ENCODE assay signal across 30 cellular contexts in the genomic region with DNA sequence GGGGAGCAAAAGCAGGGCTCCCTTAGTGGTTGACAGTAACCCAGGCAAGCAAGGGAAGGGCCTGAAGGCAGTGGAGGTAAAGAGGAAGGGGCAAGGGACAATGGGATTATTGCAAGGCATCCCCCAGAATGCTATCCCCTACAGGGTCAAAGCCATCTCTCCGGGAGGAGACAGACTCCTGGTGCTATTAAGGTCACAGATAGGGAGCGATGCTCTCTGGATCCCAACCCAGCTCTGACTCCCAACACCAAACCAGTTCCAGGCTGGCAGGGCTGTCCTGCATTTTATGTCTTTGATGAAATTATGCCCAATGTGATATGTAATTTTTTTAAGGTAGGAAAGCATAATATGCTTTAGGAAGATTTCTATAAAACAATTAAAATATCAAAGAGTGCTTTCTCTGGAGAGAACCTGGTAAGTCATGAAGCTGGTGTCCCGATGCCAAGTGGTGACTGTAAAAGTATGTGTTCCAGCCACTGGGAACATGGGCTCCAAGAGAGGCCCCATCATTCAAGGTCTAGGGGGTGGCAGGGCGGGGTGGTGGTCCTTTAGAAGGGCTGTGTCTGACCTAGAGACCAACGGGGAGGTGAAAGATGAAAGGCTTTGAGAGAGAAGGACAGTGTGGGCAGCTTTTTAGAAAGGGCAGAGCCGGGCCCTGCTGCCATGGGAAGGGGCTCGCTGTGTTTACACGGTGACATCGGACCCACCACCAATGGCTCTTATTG.
DNase-seq lines count a peak whose midpoint lies in the region; FAIRE-seq and TF ChIP-seq lines count a peak whose summit lies in the region.
"Had no signal": no experiment of that assay in that cellular context is flagged by ENCODE, and none has a peak within 500 bp of the region (broad histone marks: within the 10 kb centered on the region; RNA-seq: fewer than 3 reads in every experiment).

No MANE protein-coding gene starts in this region.

- no TSS peak for BruUV-seq in MCF 10A (replicated peaks; lab: Mats Ljungman, UMichigan)
- no TSS peak for BruUV-seq in mammary epithelial cell (replicated peaks; lab: Mats Ljungman, UMichigan)

- H3K36me3 ChIP-seq in mammary epithelial cell (ENCODE audit: insufficient read depth, low read length) = no peaks in the 10 kb centered on the region
- no peaks in the 10 kb centered on the region for H3K36me3 ChIP-seq in astrocyte (ENCODE audit: insufficient read depth, low read length)
- H3K36me3 ChIP-seq: gastrocnemius medialis, neutrophil, sigmoid colon, upper lobe of left lung had no signal

- H3K9ac ChIP-seq in mammary epithelial cell (ENCODE audit: insufficient read depth, low read length) (no peak overlapping the region), astrocyte (ENCODE audit: low read length) (no peak overlapping the region)

- H3K9me3 ChIP-seq in mammary epithelial cell (replicated peaks; ENCODE audit: insufficient read depth, low read length) = no peaks in the 10 kb centered on the region
- H3K9me3 ChIP-seq in astrocyte (ENCODE audit: insufficient read depth, low read depth, low read length) = no peaks in the 10 kb centered on the region
- H3K9me3 ChIP-seq: gastrocnemius medialis, neutrophil, psoas muscle, sigmoid colon, upper lobe of left lung had no signal

- H3K27ac Mint-ChIP-seq in MCF 10A (ENCODE audit: low read depth, unreplicated experiment) = peak overlapping the region; percentile 31
- peak overlapping the region; percentile 98 for H3K27ac Mint-ChIP-seq in astrocyte (ENCODE audit: unreplicated experiment)
- peak overlapping the region; percentile 27 to 85 (median 69) for H3K27ac Mint-ChIP-seq in nephron
- no peak overlapping the region for H3K27ac Mint-ChIP-seq in activated T-helper 2 cell treated with anti-CD3 and anti-CD28 coated beads, Interferon-gamma antibody, Interleukin-2, Interleukin-4, amounts not matched to agents 10 μg/mL and 5 μg/mL and 100 μg/mL, durations not matched to agents 14 hours and 24 hours and 36 hours
- H3K27ac Mint-ChIP-seq: activated CD8-positive, alpha-beta memory T cell treated with anti-CD3 and anti-CD28 coated beads, Interleukin-2, amount 10 ng/mL, durations not matched to agents 7 days and 5 days; activated naive CD4-positive, alpha-beta T cell treated with anti-CD3 and anti-CD28 coated beads for 36 hours; activated T-cell treated with anti-CD3 and anti-CD28 coated beads, Interleukin-2, amount 50 U/mL, for 72 hours had no signal

- H3K36me3 Mint-ChIP-seq in MCF 10A (ENCODE audit: insufficient read depth, unreplicated experiment) (peaks cover 6% of the 10 kb centered on the region), astrocyte (ENCODE audit: low read depth, unreplicated experiment) (peaks cover 4% of the 10 kb centered on the region), nephron (ENCODE audit: low read depth) (no peaks in the 10 kb centered on the region)
- no peaks in the 10 kb centered on the region for H3K36me3 Mint-ChIP-seq in activated T-helper 2 cell treated with anti-CD3 and anti-CD28 coated beads, Interferon-gamma antibody, Interleukin-2, Interleukin-4, amounts not matched to agents 10 μg/mL and 5 μg/mL and 100 μg/mL, durations not matched to agents 14 hours and 24 hours and 36 hours (ENCODE audit: low read depth)
- H3K36me3 Mint-ChIP-seq: activated CD8-positive, alpha-beta memory T cell treated with anti-CD3 and anti-CD28 coated beads, Interleukin-2, amount 10 ng/mL, durations not matched to agents 7 days and 5 days; brain; stimulated activated effector memory CD8-positive, alpha-beta T cell treated with anti-CD3 and anti-CD28 coated beads, Interleukin-12 subunit alpha, Interleukin-12 subunit beta, amount 100 ng/mL, for 72 hours had no signal

- no peak for DNase-seq in MCF 10A (ENCODE audit: unreplicated experiment)
- DNase-seq in mammary epithelial cell = no peak
- no peak for DNase-seq in astrocyte (ENCODE audit: low read depth)
- DNase-seq in iPS-NIHi7 (ENCODE audit: extremely low spot score) = no peak
- no peak for DNase-seq in globus pallidus (ENCODE audit: low spot score)
- DNase-seq in superior temporal gyrus (ENCODE audit: extremely low spot score) = no peak
- DNase-seq in activated T-helper 2 cell treated with anti-CD3 and anti-CD28 coated beads, Interferon-gamma antibody, Interleukin-2, Interleukin-4, amounts not matched to agents 10 μg/mL and 5 μg/mL and 100 μg/mL, durations not matched to agents 14 hours and 24 hours and 36 hours (ENCODE audit: low spot score) = no peak
- DNase-seq: 8988T; activated CD4-positive, CD25-positive, alpha-beta regulatory T cell; activated CD8-positive, alpha-beta memory T cell treated with anti-CD3 and anti-CD28 coated beads, Interleukin-2, amount 10 ng/mL, durations not matched to agents 7 days and 5 days; activated naive CD4-positive, alpha-beta T cell treated with anti-CD3 and anti-CD28 coated beads for 36 hours; activated T-cell treated with anti-CD3 and anti-CD28 coated beads, Interleukin-2, amount 50 U/mL, for 72 hours; C1 segment of cervical spinal cord; gastrocnemius medialis; left colon; NCI-H146; NCI-H2107; psoas muscle; RPMI8226; stimulated activated CD4-positive, alpha-beta T cell treated with anti-CD3 and anti-CD28 coated beads, Interleukin-4, amount 100 ng/mL, for 4 hours; upper lobe of left lung had no signal

- no peak for FAIRE-seq in astrocyte (lab: Jason Lieb, UNC)
- FAIRE-seq: endothelial cell of umbilical vein, GM12878 had no signal

- TF ChIP-seq CTCF in MCF 10A (IDR thresholded peaks at IDR 0.05; ENCODE audit: unreplicated experiment) = no peak
- TF ChIP-seq CTCF in mammary epithelial cell (conservative IDR thresholded peaks at IDR 0.05 in 1 of 2, IDR thresholded peaks at IDR 0.05 in 1 of 2; ENCODE audit: extremely low read depth in 1 of 2, insufficient read depth in 1 of 2, low read depth in 1 of 2, low read length in 2 of 2) = no peak
- no peak for TF ChIP-seq CTCF in astrocyte (IDR thresholded peaks at IDR 0.05; ENCODE audit: insufficient read depth, low read depth, low read length)
- no peak for TF ChIP-seq CTCF in nephron (IDR thresholded peaks at IDR 0.05; ENCODE audit: unreplicated experiment in 3 of 3)

- H3K9me3 Mint-ChIP-seq in MCF 10A (ENCODE audit: unreplicated experiment) (no peaks in the 10 kb centered on the region), astrocyte (ENCODE audit: unreplicated experiment) (peaks cover 2% of the 10 kb centered on the region), nephron (no peaks in the 10 kb centered on the region)
- H3K9me3 Mint-ChIP-seq in activated T-helper 2 cell treated with anti-CD3 and anti-CD28 coated beads, Interferon-gamma antibody, Interleukin-2, Interleukin-4, amounts not matched to agents 10 μg/mL and 5 μg/mL and 100 μg/mL, durations not matched to agents 14 hours and 24 hours and 36 hours = no peaks in the 10 kb centered on the region
- H3K9me3 Mint-ChIP-seq: activated naive CD4-positive, alpha-beta T cell treated with anti-CD3 and anti-CD28 coated beads for 36 hours; activated T-cell treated with anti-CD3 and anti-CD28 coated beads, Interleukin-2, amount 50 U/mL, for 72 hours; stimulated activated effector memory CD8-positive, alpha-beta T cell treated with anti-CD3 and anti-CD28 coated beads, Interleukin-12 subunit alpha, Interleukin-12 subunit beta, amount 100 ng/mL, for 72 hours had no signal

- H2AFZ ChIP-seq in mammary epithelial cell (ENCODE audit: low read depth, low read length) (no peak overlapping the region), astrocyte (ENCODE audit: low read depth, low read length) (no peak overlapping the region)
- H2AFZ ChIP-seq: hepatocyte had no signal

- H3K4me3 Mint-ChIP-seq in MCF 10A (ENCODE audit: unreplicated experiment) = no peak overlapping the region
- no peak overlapping the region for H3K4me3 Mint-ChIP-seq in astrocyte (ENCODE audit: unreplicated experiment)
- peak overlapping the region in 1 of 3 experiments; percentile 15 for H3K4me3 Mint-ChIP-seq in nephron
- H3K4me3 Mint-ChIP-seq in activated T-helper 2 cell treated with anti-CD3 and anti-CD28 coated beads, Interferon-gamma antibody, Interleukin-2, Interleukin-4, amounts not matched to agents 10 μg/mL and 5 μg/mL and 100 μg/mL, durations not matched to agents 14 hours and 24 hours and 36 hours (ENCODE audit: low read depth) = no peak overlapping the region
- H3K4me3 Mint-ChIP-seq: activated CD8-positive, alpha-beta memory T cell treated with anti-CD3 and anti-CD28 coated beads, Interleukin-2, amount 10 ng/mL, durations not matched to agents 7 days and 5 days; activated naive CD4-positive, alpha-beta T cell treated with anti-CD3 and anti-CD28 coated beads for 36 hours; activated T-cell treated with anti-CD3 and anti-CD28 coated beads, Interleukin-2, amount 50 U/mL, for 72 hours; brain; stimulated activated effector memory CD8-positive, alpha-beta T cell treated with anti-CD3 and anti-CD28 coated beads, Interleukin-12 subunit alpha, Interleukin-12 subunit beta, amount 100 ng/mL, for 72 hours had no signal

- in situ Hi-C loops in mammary epithelial cell (cut with MboI; ENCODE audit: low sequenced_read_pairs in 2 of 2) = loop anchor here in 1 of 2 donors (25.0 kb wide), 1 partner anchor 1248 kb away; no protein-coding TSS in a partner anchor

- H3K27me3 Mint-ChIP-seq in MCF 10A (ENCODE audit: insufficient read depth, unreplicated experiment) (no peaks in the 10 kb centered on the region), astrocyte (ENCODE audit: low read depth, unreplicated experiment) (no peaks in the 10 kb centered on the region), nephron (ENCODE audit: low read depth) (peaks cover 66% of the 10 kb centered on the region)
- H3K27me3 Mint-ChIP-seq in activated T-helper 2 cell treated with anti-CD3 and anti-CD28 coated beads, Interferon-gamma antibody, Interleukin-2, Interleukin-4, amounts not matched to agents 10 μg/mL and 5 μg/mL and 100 μg/mL, durations not matched to agents 14 hours and 24 hours and 36 hours (ENCODE audit: low read depth) = peaks cover 3% of the 10 kb centered on the region
- H3K27me3 Mint-ChIP-seq: activated CD8-positive, alpha-beta memory T cell treated with anti-CD3 and anti-CD28 coated beads, Interleukin-2, amount 10 ng/mL, durations not matched to agents 7 days and 5 days had no signal

- no peaks in the 10 kb centered on the region for H4K20me1 ChIP-seq in mammary epithelial cell (ENCODE audit: insufficient read depth, low read length)
- no peaks in the 10 kb centered on the region for H4K20me1 ChIP-seq in astrocyte (ENCODE audit: insufficient read depth, low read length)

- POLR2A ChIA-PET in MCF 10A (lab: Yijun Ruan, JAX) = no interaction called here

- H3K4me3 ChIP-seq in mammary epithelial cell (replicated peaks in 1 of 3; ENCODE audit: insufficient read depth in 1 of 3, low read depth in 2 of 3, low read length in 3 of 3) (no peak overlapping the region), astrocyte (ENCODE audit: insufficient read depth, low read depth, low read length) (no peak overlapping the region)
- H3K4me3 ChIP-seq: gastrocnemius medialis, GM12878, hepatocyte, psoas muscle, sigmoid colon, upper lobe of left lung had no signal

- H3K27ac ChIP-seq in mammary epithelial cell (ENCODE audit: insufficient read depth, low read depth, low read length) (no peak overlapping the region), astrocyte (ENCODE audit: low read depth, low read length) (no peak overlapping the region)
- H3K27ac ChIP-seq: gastrocnemius medialis, hepatocyte, HL-60, neutrophil, psoas muscle, upper lobe of left lung had no signal

- dilution Hi-C loops in mammary epithelial cell (cut with HindIII; ENCODE audit: low sequenced_read_pairs) = no loop called here

- H3K4me2 ChIP-seq in mammary epithelial cell (ENCODE audit: insufficient read depth, low read depth, low read length) = no peak overlapping the region
- peak overlapping the region; percentile 35 for H3K4me2 ChIP-seq in astrocyte (ENCODE audit: low read length)
- H3K4me2 ChIP-seq: hepatocyte had no signal

- H3K4me1 Mint-ChIP-seq in MCF 10A (ENCODE audit: insufficient read depth, unreplicated experiment) (peaks cover 20% of the 10 kb centered on the region), astrocyte (ENCODE audit: low read depth, unreplicated experiment) (peaks cover 90% of the 10 kb centered on the region), nephron (peaks cover 76% of the 10 kb centered on the region)
- peaks cover 10% of the 10 kb centered on the region for H3K4me1 Mint-ChIP-seq in activated T-helper 2 cell treated with anti-CD3 and anti-CD28 coated beads, Interferon-gamma antibody, Interleukin-2, Interleukin-4, amounts not matched to agents 10 μg/mL and 5 μg/mL and 100 μg/mL, durations not matched to agents 14 hours and 24 hours and 36 hours (ENCODE audit: low read depth)

- no peaks in the 10 kb centered on the region for H3K79me2 ChIP-seq in mammary epithelial cell (ENCODE audit: insufficient read depth, low read length)
- no peaks in the 10 kb centered on the region for H3K79me2 ChIP-seq in astrocyte (ENCODE audit: insufficient read depth, low read length)
- H3K79me2 ChIP-seq: hepatocyte had no signal

- intact Hi-C loops in MCF 10A (cut with micrococcal nuclease) = no loop called here
- intact Hi-C loops in mammary epithelial cell (cut with micrococcal nuclease) = loop anchor here (5.0 kb wide), 1 partner anchor 413 kb away; no protein-coding TSS in a partner anchor
- intact Hi-C loops in activated T-helper 2 cell treated with anti-CD3 and anti-CD28 coated beads, Interferon-gamma antibody, Interleukin-2, Interleukin-4, amounts not matched to agents 10 μg/mL and 5 μg/mL and 100 μg/mL, durations not matched to agents 14 hours and 24 hours and 36 hours (cut with micrococcal nuclease) = no loop called here

- H3K4me1 ChIP-seq in mammary epithelial cell (ENCODE audit: insufficient read depth, low read length) (peaks cover 42% of the 10 kb centered on the region), astrocyte (ENCODE audit: insufficient read depth, low read length) (peaks cover 58% of the 10 kb centered on the region)
- H3K4me1 ChIP-seq: gastrocnemius medialis, psoas muscle had no signal

- CTCF ChIA-PET in MCF 10A (lab: Yijun Ruan, JAX) = interaction anchor here (0.6 to 1.1 kb wide), 3 partner anchors 12 to 1050 kb away, joined by 3 read pairs; no protein-coding TSS in a partner anchor
- CTCF ChIA-PET in mammary epithelial cell (lab: Charles Lee; ENCODE audit: low non-redundant PET) = no interaction called here

- H3K27me3 ChIP-seq in mammary epithelial cell (ENCODE audit: insufficient read depth, low read length) (no peaks in the 10 kb centered on the region), astrocyte (ENCODE audit: insufficient read depth, low read length) (no peaks in the 10 kb centered on the region)
- H3K27me3 ChIP-seq: gastrocnemius medialis, hepatocyte, neutrophil, sigmoid colon, upper lobe of left lung had no signal

- WGBS in mammary epithelial cell (ENCODE audit: low coverage, missing lambda C conversion rate) = 100% methylated on average over 9 of the region's 9 CpGs
